Comparison of ENCODE assay signal across 26 cellular contexts in genomic region chr7:158591944-158592343, GRCh38. TPM values are rescaled to one million over a fixed set of nuclear protein-coding genes. Genes with fewer than 3 reads are reported as not detected.
"Had no signal": no experiment of that assay in that cellular context is flagged by ENCODE, and none has a peak within 500 bp of the region (broad histone marks: within the 10 kb centered on the region; RNA-seq: fewer than 3 reads in every experiment).

No MANE protein-coding gene starts in this region.

- H3K4me2 ChIP-seq: neural progenitor cell, smooth muscle cell had no signal

- H3K9me3 ChIP-seq: lower lobe of right lung, ovary, upper lobe of left lung, vagina had no signal

- H3K4me3 ChIP-seq: lower lobe of right lung, neural progenitor cell, ovary, right atrium auricular region, smooth muscle cell, tibial nerve, upper lobe of left lung, vagina had no signal

- H3K4me1 ChIP-seq: neural progenitor cell had no signal

- H3K9ac ChIP-seq: neural progenitor cell had no signal

- H3K27me3 ChIP-seq: ovary, right atrium auricular region, vagina had no signal

- H2AFZ ChIP-seq: neural progenitor cell had no signal

- H3K27ac ChIP-seq: lower lobe of right lung, neural progenitor cell, ovary, right atrium auricular region, tibial nerve, upper lobe of left lung, vagina had no signal

- H3K36me3 ChIP-seq: lower lobe of right lung, neural progenitor cell, ovary, right atrium auricular region, tibial nerve, upper lobe of left lung, vagina had no signal

- ATAC-seq: left cardiac atrium; left lobe of liver; lower lobe of right lung; natural killer cell; stimulated activated memory B cell treated with anti-CD40 and anti-IgM and Interleukin-4, amounts not matched to agents 10 μg/mL and 1 μg/mL and 100 μg/mL, for 72 hours; stimulated activated naive CD8-positive, alpha-beta T cell treated with anti-CD3 and anti-CD28 coated beads, Interleukin-15, amount 100 ng/mL, for 72 hours had no signal

- DNase-seq: hippocampal formation; kidney glomerular epithelial cell; left cardiac atrium; lower lobe of right lung; mammary epithelial cell; mesenchymal stem cell; naive B cell; natural killer cell; nephron progenitor cell; ovary; stimulated activated CD4-positive, alpha-beta T cell treated with anti-CD3 and anti-CD28 coated beads, Interleukin-1b, Interleukin-23, amount 100 ng/mL, for 48 hours; stimulated activated CD4-positive, alpha-beta T cell treated with anti-CD3 and anti-CD28 coated beads, Interleukin-2, amount 100 ng/mL, for 48 hours; stimulated activated CD4-positive, alpha-beta T cell treated with anti-CD3 and anti-CD28 coated beads, Interleukin-4, amount 100 ng/mL, for 4 hours; stimulated activated CD8-positive, alpha-beta memory T cell treated with anti-CD3 and anti-CD28 coated beads, Interleukin-4, amount 100 ng/mL, for 48 hours; stimulated activated naive CD4-positive, alpha-beta T cell treated with Interleukin-2 at 50 U/mL for 16 hours; stimulated activated naive CD8-positive, alpha-beta T cell treated with anti-CD3 and anti-CD28 coated beads, Interleukin-15, amount 100 ng/mL, for 72 hours; substantia nigra; upper lobe of left lung had no signal

- FAIRE-seq: keratinocyte had no signal

RNA-seq across cellular contexts. Expression of gene PTPRN2, which starts 4.3 kb away (rescaled TPM):
- polyA plus RNA-seq: keratinocyte, mammary epithelial cell had no signal
